In the genomic region with DNA sequence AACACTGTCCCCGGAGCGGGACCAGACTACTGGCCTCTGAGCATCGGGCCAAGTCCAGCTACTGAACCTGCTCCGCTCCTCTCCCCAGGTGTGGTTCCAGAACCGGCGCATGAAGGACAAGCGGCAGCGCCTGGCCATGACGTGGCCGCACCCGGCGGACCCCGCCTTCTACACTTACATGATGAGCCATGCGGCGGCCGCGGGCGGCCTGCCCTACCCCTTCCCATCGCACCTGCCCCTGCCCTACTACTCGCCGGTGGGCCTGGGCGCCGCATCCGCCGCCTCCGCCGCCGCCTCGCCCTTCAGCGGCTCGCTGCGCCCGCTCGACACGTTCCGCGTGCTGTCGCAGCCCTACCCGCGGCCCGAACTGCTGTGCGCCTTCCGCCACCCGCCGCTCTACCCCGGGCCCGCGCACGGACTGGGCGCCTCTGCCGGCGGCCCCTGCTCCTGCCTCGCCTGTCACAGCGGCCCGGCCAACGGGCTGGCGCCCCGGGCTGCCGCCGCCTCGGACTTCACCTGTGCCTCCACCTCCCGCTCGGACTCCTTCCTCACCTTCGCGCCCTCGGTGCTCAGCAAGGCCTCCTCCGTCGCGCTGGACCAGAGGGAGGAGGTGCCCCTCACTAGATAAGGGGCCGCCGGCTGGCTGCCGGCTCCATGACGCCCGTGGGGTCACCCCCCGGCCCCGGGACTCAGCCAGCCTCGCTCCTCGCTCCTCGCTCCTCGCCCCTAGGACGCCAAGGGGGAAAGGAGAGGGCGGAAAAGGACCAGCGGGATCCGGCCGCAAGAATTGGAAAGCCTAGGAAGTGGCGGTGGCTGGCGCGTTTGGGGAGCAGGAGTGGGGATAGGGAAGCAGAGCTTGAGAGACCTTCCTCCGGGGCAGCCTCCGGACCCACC, we compare ENCODE assay signal across 11 cellular contexts. TPM values are rescaled to one million over a fixed set of nuclear protein-coding genes. Genes with fewer than 3 reads are reported as not detected.
DNase-seq lines count a peak whose midpoint lies in the region; ATAC-seq and TF ChIP-seq lines count a peak whose summit lies in the region.
"Had no signal": no experiment of that assay in that cellular context is flagged by ENCODE, and none has a peak within 500 bp of the region (broad histone marks: within the 10 kb centered on the region; RNA-seq: fewer than 3 reads in every experiment).

No MANE protein-coding gene starts in this region.

- H3K36me3 Mint-ChIP-seq in osteocyte (ENCODE audit: unreplicated experiment) = peaks cover 4% of the 10 kb centered on the region
- H3K36me3 Mint-ChIP-seq in activated naive CD4-positive, alpha-beta T cell treated with anti-CD3 and anti-CD28 coated beads, Interleukin-2, amount 10 ng/mL, durations not matched to agents 7 days and 5 days = peaks cover 1% of the 10 kb centered on the region

- ATAC-seq in foreskin keratinocyte = peak; percentile 61

- no peaks in the 10 kb centered on the region for H3K9me3 Mint-ChIP-seq in osteocyte (ENCODE audit: unreplicated experiment)
- no peaks in the 10 kb centered on the region for H3K9me3 Mint-ChIP-seq in activated naive CD4-positive, alpha-beta T cell treated with anti-CD3 and anti-CD28 coated beads, Interleukin-2, amount 10 ng/mL, durations not matched to agents 7 days and 5 days

- peaks cover 100% of the 10 kb centered on the region for H3K27me3 ChIP-seq in foreskin keratinocyte

- peaks cover 15% of the 10 kb centered on the region for H3K4me1 Mint-ChIP-seq in osteocyte (ENCODE audit: unreplicated experiment)
- peaks cover 3% of the 10 kb centered on the region for H3K4me1 Mint-ChIP-seq in activated naive CD4-positive, alpha-beta T cell treated with anti-CD3 and anti-CD28 coated beads, Interleukin-2, amount 10 ng/mL, durations not matched to agents 7 days and 5 days

- H3K4me3 Mint-ChIP-seq in osteocyte (ENCODE audit: unreplicated experiment) = peak overlapping the region; percentile 29
- no peak overlapping the region for H3K4me3 Mint-ChIP-seq in activated naive CD4-positive, alpha-beta T cell treated with anti-CD3 and anti-CD28 coated beads, Interleukin-2, amount 10 ng/mL, durations not matched to agents 7 days and 5 days
- H3K4me3 Mint-ChIP-seq: activated CD4-positive, alpha-beta T cell treated with anti-CD3 and anti-CD28 coated beads, Interleukin-2, amount 10 ng/mL, durations not matched to agents 7 days and 5 days had no signal

- peaks cover 94% of the 10 kb centered on the region for H3K27me3 Mint-ChIP-seq in osteocyte (ENCODE audit: unreplicated experiment)
- peaks cover 100% of the 10 kb centered on the region for H3K27me3 Mint-ChIP-seq in activated naive CD4-positive, alpha-beta T cell treated with anti-CD3 and anti-CD28 coated beads, Interleukin-2, amount 10 ng/mL, durations not matched to agents 7 days and 5 days

- peak; percentile 47 for DNase-seq in DMS53 treated with DMSO at 0.1 percent for 48 hours (lab: John Stamatoyannopoulos, UW; ENCODE audit: unreplicated experiment)
- peak; percentile 30 for DNase-seq in NCI-H510A (lab: John Stamatoyannopoulos, UW)
- DNase-seq in foreskin keratinocyte = no peak
- DNase-seq in osteocyte (ENCODE audit: extremely low spot score, unreplicated experiment) = no peak
- DNase-seq in dedifferentiated amniotic fluid mesenchymal stem cell (ENCODE audit: extremely low spot score) = no peak
- DNase-seq in DMS79 treated with DMSO at 0.1 percent for 48 hours (lab: John Stamatoyannopoulos, UW) = no peak
- DNase-seq in GM10266 (ENCODE audit: extremely low spot score) = no peak
- no peak for DNase-seq in activated naive CD4-positive, alpha-beta T cell treated with anti-CD3 and anti-CD28 coated beads, Interleukin-2, amount 10 ng/mL, durations not matched to agents 7 days and 5 days
- DNase-seq: activated CD4-positive, alpha-beta T cell treated with anti-CD3 and anti-CD28 coated beads, Interleukin-2, amount 10 ng/mL, durations not matched to agents 7 days and 5 days; DMS 273 treated with DMSO at 0.1 percent for 48 hours had no signal

- CTCF ChIA-PET in activated naive CD4-positive, alpha-beta T cell treated with anti-CD3 and anti-CD28 coated beads, Interleukin-2, amount 10 ng/mL, durations not matched to agents 7 days and 5 days (lab: Charles Lee) = interaction anchor here (1.9 kb wide), 1 partner anchor 42 kb away, joined by 5 read pairs; no protein-coding TSS in a partner anchor

- no peak overlapping the region for H3K27ac ChIP-seq in foreskin keratinocyte

- no peak overlapping the region for H3K27ac Mint-ChIP-seq in osteocyte (ENCODE audit: unreplicated experiment)
- no peak overlapping the region for H3K27ac Mint-ChIP-seq in activated naive CD4-positive, alpha-beta T cell treated with anti-CD3 and anti-CD28 coated beads, Interleukin-2, amount 10 ng/mL, durations not matched to agents 7 days and 5 days
- H3K27ac Mint-ChIP-seq: activated CD4-positive, alpha-beta T cell treated with anti-CD3 and anti-CD28 coated beads, Interleukin-2, amount 10 ng/mL, durations not matched to agents 7 days and 5 days had no signal

- TF ChIP-seq CTCF in foreskin keratinocyte (conservative IDR thresholded peaks at IDR 0.05) (no peak), osteocyte (IDR thresholded peaks at IDR 0.05) (no peak), GM10266 (IDR thresholded peaks at IDR 0.05; ENCODE audit: control insufficient read depth, insufficient read depth, low read depth, missing control alignments) (no peak)

- H3K4me1 ChIP-seq in foreskin keratinocyte = no peaks in the 10 kb centered on the region

RNA-seq across cellular contexts. Expression of a gene that starts 3.4 kb away (rescaled TPM):
- total RNA-seq in foreskin keratinocyte (not detected in 2 replicates), osteocyte (not detected in 2 replicates)
- polyA plus RNA-seq in foreskin keratinocyte = not detected in 2 replicates
- total RNA-seq: activated CD4-positive, alpha-beta T cell treated with anti-CD3 and anti-CD28 coated beads, Interleukin-2, amount 10 ng/mL, durations not matched to agents 7 days and 5 days; lung had no signal
- polyA plus RNA-seq: lung had no signal

RNA-seq across cellular contexts. Expression of a gene that starts 46.2 kb away (rescaled TPM):
- total RNA-seq in foreskin keratinocyte = not detected in 2 replicates
- not detected in 2 replicates for polyA plus RNA-seq in foreskin keratinocyte
- not detected in 2 replicates for total RNA-seq in osteocyte
- total RNA-seq: activated CD4-positive, alpha-beta T cell treated with anti-CD3 and anti-CD28 coated beads, Interleukin-2, amount 10 ng/mL, durations not matched to agents 7 days and 5 days; lung had no signal
- polyA plus RNA-seq: lung had no signal

Comparison
In these comparisons a context has a peak if more than half of its experiments do, and no peak if none do; other contexts are left out.
1. DNase-seq: peak in DMS53 treated with DMSO at 0.1 percent for 48 hours (single experiment) and NCI-H510A (single experiment); none in foreskin keratinocyte (0 of 2), osteocyte (single experiment), dedifferentiated amniotic fluid mesenchymal stem cell (single experiment), DMS79 treated with DMSO at 0.1 percent for 48 hours (single experiment), GM10266 (single experiment) and activated naive CD4-positive, alpha-beta T cell treated with anti-CD3 and anti-CD28 coated beads, Interleukin-2, amount 10 ng/mL, durations not matched to agents 7 days and 5 days (single experiment).